Comparison of ENCODE assay signal across 1 cellular context in the genomic region with DNA sequence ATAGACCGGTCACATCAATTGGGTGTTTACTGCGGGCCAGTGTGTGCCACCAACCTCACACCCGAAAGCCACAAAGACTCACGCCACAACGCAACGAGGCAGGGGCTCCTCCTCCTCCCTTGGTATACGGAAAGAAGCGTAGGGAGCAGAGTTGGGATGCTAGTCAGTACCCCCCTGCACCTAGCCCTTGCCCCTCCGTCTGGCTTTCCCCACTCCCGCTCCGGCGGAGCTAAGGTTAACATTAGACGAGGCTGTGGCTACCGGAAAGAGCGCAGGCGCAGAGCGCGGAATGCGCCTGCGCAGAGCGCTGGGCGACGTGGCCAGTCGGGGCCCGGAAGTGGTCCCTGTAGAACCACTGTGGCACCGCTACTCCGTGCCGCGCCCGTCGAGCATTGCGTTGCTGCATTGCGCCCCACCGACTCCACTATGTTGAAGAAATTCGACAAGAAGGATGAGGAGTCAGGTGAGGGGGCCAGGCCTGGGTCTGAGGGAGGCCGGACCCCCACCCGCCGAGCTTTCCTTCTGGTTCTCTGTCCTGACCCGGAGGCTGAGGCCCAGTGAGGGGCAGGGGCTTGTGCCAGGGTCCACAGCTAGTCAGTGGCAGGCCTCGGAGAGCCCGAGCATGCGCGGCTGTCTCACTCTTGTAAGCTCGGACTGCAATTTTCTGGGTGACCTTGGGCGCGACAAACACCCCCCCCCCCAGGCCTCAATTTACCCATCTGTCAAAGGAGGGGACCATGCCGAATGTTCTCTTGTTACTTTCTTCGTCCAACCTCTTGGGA.
TF ChIP-seq lines count a peak whose summit lies in the region.

COPG1 (plus strand) TSS at position 323 of the 782 bp plus-strand sequence; CDS start at position 427, 104 bp downstream.

TF ChIP-seq in IMR-90, 13 proteins besides CTCF, POLR2A, EP300 and RAD21 (continued from another document):
- TF ChIP-seq, protein P1, sequence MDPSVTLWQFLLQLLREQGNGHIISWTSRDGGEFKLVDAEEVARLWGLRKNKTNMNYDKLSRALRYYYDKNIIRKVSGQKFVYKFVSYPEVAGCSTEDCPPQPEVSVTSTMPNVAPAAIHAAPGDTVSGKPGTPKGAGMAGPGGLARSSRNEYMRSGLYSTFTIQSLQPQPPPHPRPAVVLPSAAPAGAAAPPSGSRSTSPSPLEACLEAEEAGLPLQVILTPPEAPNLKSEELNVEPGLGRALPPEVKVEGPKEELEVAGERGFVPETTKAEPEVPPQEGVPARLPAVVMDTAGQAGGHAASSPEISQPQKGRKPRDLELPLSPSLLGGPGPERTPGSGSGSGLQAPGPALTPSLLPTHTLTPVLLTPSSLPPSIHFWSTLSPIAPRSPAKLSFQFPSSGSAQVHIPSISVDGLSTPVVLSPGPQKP (IDR thresholded peaks at IDR 0.05; ENCODE audit: borderline replicate concordance, low read depth, low read length): no peak
- TF ChIP-seq RFX5 (IDR thresholded peaks at IDR 0.05; ENCODE audit: low read depth, low read length) (no peak), MAZ (IDR thresholded peaks at IDR 0.05; ENCODE audit: borderline replicate concordance, low read depth, low read length) (no peak; the same call in 1 of the 2 replicates)
TF ChIP-seq in IMR-90: peak in this region for 0.
